ENCODE assay signal across 9 cellular contexts in the genomic region with DNA sequence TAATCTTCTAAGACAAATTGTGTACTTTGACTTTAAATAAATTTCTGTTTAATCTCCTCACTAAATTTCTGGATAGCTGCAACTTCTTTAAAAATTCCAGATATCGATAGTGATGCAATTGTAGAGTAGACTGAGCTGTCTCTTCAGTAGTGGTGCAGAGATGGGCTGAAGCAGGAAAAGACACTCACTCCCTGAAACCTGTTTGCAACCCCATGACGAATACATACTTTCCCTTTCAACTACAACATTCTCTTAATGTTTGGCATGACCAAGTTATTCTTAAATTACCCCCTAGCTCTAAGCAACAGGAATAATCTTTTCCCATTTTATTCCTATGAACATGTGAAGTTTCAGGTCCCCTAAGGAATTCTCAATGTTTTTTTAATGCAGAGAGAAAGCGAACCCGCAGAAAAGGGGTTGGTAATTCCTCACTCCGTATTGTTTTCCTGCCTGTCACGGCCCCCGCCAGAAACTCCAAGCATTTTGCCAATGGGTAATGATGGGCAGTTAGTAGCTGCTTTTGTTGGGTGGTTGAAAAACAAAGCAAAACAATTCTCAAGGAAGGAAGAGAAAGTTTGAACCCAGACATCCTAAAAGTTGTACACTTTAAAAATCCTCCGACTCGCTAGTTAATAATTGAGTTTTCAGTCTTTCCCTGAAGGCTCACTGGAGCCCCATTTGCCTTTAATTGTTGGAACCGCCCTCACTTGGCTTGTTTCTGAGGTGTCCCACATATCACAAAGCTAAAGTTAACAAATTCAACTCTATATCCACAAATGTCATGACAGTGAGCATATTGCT. TPM values are rescaled to one million over a fixed set of nuclear protein-coding genes. Genes with fewer than 3 reads are reported as not detected.
DNase-seq lines count a peak whose midpoint lies in the region; ATAC-seq, FAIRE-seq and TF ChIP-seq lines count a peak whose summit lies in the region.
"Had no signal": no experiment of that assay in that cellular context is flagged by ENCODE, and none has a peak within 500 bp of the region (broad histone marks: within the 10 kb centered on the region; RNA-seq: fewer than 3 reads in every experiment).

No MANE protein-coding gene starts in this region.

- H4K20me1 ChIP-seq in astrocyte (ENCODE audit: insufficient read depth, low read length), result no peaks in the 10 kb centered on the region

- no peaks in the 10 kb centered on the region for H3K27me3 Mint-ChIP-seq in astrocyte (ENCODE audit: low read depth, unreplicated experiment)

- peak overlapping the region; percentile 73 for H3K9ac ChIP-seq in astrocyte (ENCODE audit: low read length)

- TF ChIP-seq CTCF in astrocyte (IDR thresholded peaks at IDR 0.05; ENCODE audit: insufficient read depth, low read depth, low read length), result no peak
- no peak for TF ChIP-seq CTCF in suprapubic skin (IDR thresholded peaks at IDR 0.05)

- H3K4me1 ChIP-seq in astrocyte (ENCODE audit: insufficient read depth, low read length), result peaks cover 5% of the 10 kb centered on the region
- peaks cover 15% of the 10 kb centered on the region for H3K4me1 ChIP-seq in suprapubic skin

- TF ChIP-seq POLR2A in suprapubic skin (IDR thresholded peaks at IDR 0.05), result no peak

- peak overlapping the region; percentile 61 for H3K4me3 ChIP-seq in astrocyte (ENCODE audit: insufficient read depth, low read depth, low read length)
- peak overlapping the region; percentile 57 for H3K4me3 ChIP-seq in suprapubic skin

- H3K4me3 Mint-ChIP-seq in astrocyte (ENCODE audit: unreplicated experiment), result peak overlapping the region; percentile 87

- H3K27ac ChIP-seq in astrocyte (ENCODE audit: low read depth, low read length), result no peak overlapping the region
- no peak overlapping the region for H3K27ac ChIP-seq in suprapubic skin

- ATAC-seq in HG02981 (IDR thresholded peaks at IDR 0.05; ENCODE audit: unreplicated experiment), result no peak

- FAIRE-seq in astrocyte (lab: Jason Lieb, UNC), result no peak
- FAIRE-seq: A204.1 had no signal

- H3K9me3 ChIP-seq in astrocyte (ENCODE audit: insufficient read depth, low read depth, low read length) (no peaks in the 10 kb centered on the region), suprapubic skin (no peaks in the 10 kb centered on the region)

- H3K36me3 Mint-ChIP-seq in astrocyte (ENCODE audit: low read depth, unreplicated experiment), result no peaks in the 10 kb centered on the region

- peak overlapping the region; percentile 60 for H3K27ac Mint-ChIP-seq in astrocyte (ENCODE audit: unreplicated experiment)

- peak; percentile 68 for DNase-seq in NCI-H1092 treated with DMSO at 0.1 percent for 48 hours (lab: John Stamatoyannopoulos, UW)
- no peak for DNase-seq in NCI-H1092 (lab: John Stamatoyannopoulos, UW)
- DNase-seq in astrocyte (ENCODE audit: low read depth), result peak; percentile 51
- peak; percentile 67 for DNase-seq in left kidney (ENCODE audit: low read depth, low spot score)
- DNase-seq in suprapubic skin (ENCODE audit: low spot score in 2 of 2), result no peak
- DNase-seq in OCI-M2 (lab: John Stamatoyannopoulos, UW; ENCODE audit: unreplicated experiment), result no peak
- DNase-seq in GOT3 (lab: John Stamatoyannopoulos, UW), result no peak

- whole genome bisulfite sequencing in suprapubic skin, result 4% methylated on average over 10 of the region's 10 CpGs

- peak overlapping the region; percentile 97 for H3K4me2 ChIP-seq in astrocyte (ENCODE audit: low read length)

- no peak for TF ChIP-seq EP300 in suprapubic skin (IDR thresholded peaks at IDR 0.05)

- H3K27me3 ChIP-seq in astrocyte (ENCODE audit: insufficient read depth, low read length), result no peaks in the 10 kb centered on the region
- H3K27me3 ChIP-seq in suprapubic skin, result peaks cover 7% of the 10 kb centered on the region

- H2AFZ ChIP-seq in astrocyte (ENCODE audit: low read depth, low read length), result peak overlapping the region; percentile 85

- no peaks in the 10 kb centered on the region for H3K9me3 Mint-ChIP-seq in astrocyte (ENCODE audit: unreplicated experiment)

- no peaks in the 10 kb centered on the region for H3K79me2 ChIP-seq in astrocyte (ENCODE audit: insufficient read depth, low read length)

- no peaks in the 10 kb centered on the region for H3K36me3 ChIP-seq in astrocyte (ENCODE audit: insufficient read depth, low read length)
- no peaks in the 10 kb centered on the region for H3K36me3 ChIP-seq in suprapubic skin

- peaks cover 8% of the 10 kb centered on the region for H3K4me1 Mint-ChIP-seq in astrocyte (ENCODE audit: low read depth, unreplicated experiment)

RNA-seq across cellular contexts. Expression of a gene that starts 1.2 kb away (rescaled TPM):
- 1.4 and 3.5 TPM in 2 replicates for total RNA-seq in astrocyte
- 1 to 10 TPM in 2 of 4 donors, under 1 TPM in 2; 0.42 to 5.4 (median 1.2) TPM for total RNA-seq in suprapubic skin

Comparison
In these comparisons a context has a peak if more than half of its experiments do, and no peak if none do; other contexts are left out.
1. DNase-seq: peak in NCI-H1092 treated with DMSO at 0.1 percent for 48 hours (single experiment), astrocyte (single experiment) and left kidney (single experiment); none in NCI-H1092 (single experiment), suprapubic skin (0 of 2), OCI-M2 (single experiment) and GOT3 (single experiment).